In genomic region chr6:56954389-56955170, GRCh38 we compare ENCODE assay signal across 1 cellular context.
A peak's percentile ranks its signal among the peaks of the same experiment; 100 is the strongest.
TF ChIP-seq lines count a peak whose summit lies in the region.

TSS of gene BEND6 (plus strand) at chr6:56955107. CDS start at chr6:56981811, 26,704 bp downstream.

TF ChIP-seq in K562, 482 proteins besides CTCF, POLR2A, EP300 and RAD21 (continued from another document):
- no peak for TF ChIP-seq ATF2 (CRISPR knock-in tag; IDR thresholded peaks at IDR 0.05)
- TF ChIP-seq YY1 (IDR thresholded peaks at IDR 0.05; ENCODE audit: borderline replicate concordance in 1 of 3, control insufficient read depth in 1 of 3, extremely low read depth in 1 of 3, insufficient read depth in 3 of 3, insufficient read length in 1 of 3, insufficient replicate concordance in 2 of 3, low read depth in 1 of 3, low read length in 2 of 3) = peak; percentile 33 to 87 (median 81)
- no peak for TF ChIP-seq SIX5 (IDR thresholded peaks at IDR 0.05; ENCODE audit: borderline replicate concordance in 1 of 2, insufficient read depth in 1 of 2, low read depth in 1 of 2, low read length in 2 of 2)
- TF ChIP-seq NKRF (IDR thresholded peaks at IDR 0.05; ENCODE audit: borderline replicate concordance) = no peak
- TF ChIP-seq ZNF785 (CRISPR knock-in tag; IDR thresholded peaks at IDR 0.05) = no peak
- no peak for TF ChIP-seq POLR2AphosphoS2 (IDR thresholded peaks at IDR 0.05; ENCODE audit: low read length)
- TF ChIP-seq ILF3 (IDR thresholded peaks at IDR 0.05; ENCODE audit: borderline replicate concordance) = no peak
- no peak for TF ChIP-seq EZH2 (IDR thresholded peaks at IDR 0.05; ENCODE audit: borderline replicate concordance, low read depth, low read length)
- no peak for TF ChIP-seq HMGXB4 (CRISPR knock-in tag; IDR thresholded peaks at IDR 0.05)
- TF ChIP-seq ZNF140 (CRISPR knock-in tag; IDR thresholded peaks at IDR 0.05) = no peak
- TF ChIP-seq RREB1 (CRISPR knock-in tag; IDR thresholded peaks at IDR 0.05) = no peak
- no peak for TF ChIP-seq MBD2 (IDR thresholded peaks at IDR 0.05; ENCODE audit: borderline replicate concordance, low read depth)
- no peak for TF ChIP-seq ZNF707 (CRISPR knock-in tag; conservative IDR thresholded peaks at IDR 0.05)
- no peak for TF ChIP-seq TAF15 (IDR thresholded peaks at IDR 0.05; ENCODE audit: low read depth, low read length)
- TF ChIP-seq ZNF511 (CRISPR knock-in tag; IDR thresholded peaks at IDR 0.05) = no peak
- TF ChIP-seq ZNF277 (CRISPR knock-in tag; IDR thresholded peaks at IDR 0.05; ENCODE audit: borderline replicate concordance) = no peak
- no peak for TF ChIP-seq MTA2 (IDR thresholded peaks at IDR 0.05; ENCODE audit: low read depth)
- TF ChIP-seq THRAP3 (IDR thresholded peaks at IDR 0.05; ENCODE audit: borderline replicate concordance) = no peak
- no peak for TF ChIP-seq CUX1 (CRISPR knock-in tag; IDR thresholded peaks at IDR 0.05)
- no peak for TF ChIP-seq CEBPB (tag; IDR thresholded peaks at IDR 0.05)
- TF ChIP-seq CTBP1 (IDR thresholded peaks at IDR 0.05; ENCODE audit: borderline replicate concordance) = peak; percentile 37
- TF ChIP-seq PTTG1 (tag; IDR thresholded peaks at IDR 0.05; ENCODE audit: low read depth) = no peak
- TF ChIP-seq ZNF766 (CRISPR knock-in tag; conservative IDR thresholded peaks at IDR 0.05) = peak; percentile 17; the same call in 1 of the 2 replicates
